In genomic region chr13:99359493-99359892, GRCh38 we compare ENCODE assay signal across 20 cellular contexts. TPM values are rescaled to one million over a fixed set of nuclear protein-coding genes. Genes with fewer than 3 reads are reported as not detected.
DNase-seq lines count a peak whose midpoint lies in the region; ATAC-seq and TF ChIP-seq lines count a peak whose summit lies in the region.
"Had no signal": no experiment of that assay in that cellular context is flagged by ENCODE, and none has a peak within 500 bp of the region (broad histone marks: within the 10 kb centered on the region; RNA-seq: fewer than 3 reads in every experiment).

No MANE protein-coding gene starts in this region.

- H3K27ac ChIP-seq in body of pancreas = no peak overlapping the region
- H3K27ac ChIP-seq: BLaER1, colonic mucosa, lower lobe of right lung, parathyroid adenoma, PC-9, SJCRH30, uterus had no signal

- H3K9me3 Mint-ChIP-seq in T-helper 2 cell treated with Interferon-gamma antibody and Interleukin-4, amounts not matched to agents 5 μg/mL and 100 μg/mL, for 36 hours = no peaks in the 10 kb centered on the region
- no peaks in the 10 kb centered on the region for H3K9me3 Mint-ChIP-seq in activated naive CD8-positive, alpha-beta T cell treated with anti-CD3 and anti-CD28 coated beads for 36 hours
- H3K9me3 Mint-ChIP-seq in nephron progenitor cell = no peaks in the 10 kb centered on the region

- 85% methylated on average over 6 of the region's 6 CpGs for WGBS in body of pancreas, 2 donors

- H3K27me3 ChIP-seq in H7 (ENCODE audit: control insufficient read depth, insufficient read depth, low read length) = no peaks in the 10 kb centered on the region
- H3K27me3 ChIP-seq in body of pancreas = no peaks in the 10 kb centered on the region
- H3K27me3 ChIP-seq: BLaER1, colonic mucosa, MG63, SJCRH30, uterus had no signal

- H3K36me3 ChIP-seq in H7 (replicated peaks; ENCODE audit: control insufficient read depth, insufficient read depth, low read length) (peaks cover 3% of the 10 kb centered on the region), body of pancreas (replicated peaks in 1 of 2; ENCODE audit: insufficient read depth in 1 of 2, low read depth in 2 of 2) (no peaks in the 10 kb centered on the region)
- H3K36me3 ChIP-seq: colonic mucosa, SJCRH30, uterus had no signal

- ATAC-seq in body of pancreas = no peak
- ATAC-seq: lower lobe of right lung had no signal

- H3K4me1 Mint-ChIP-seq in T-helper 2 cell treated with Interferon-gamma antibody and Interleukin-4, amounts not matched to agents 5 μg/mL and 100 μg/mL, for 36 hours (ENCODE audit: low read depth) = peaks cover 84% of the 10 kb centered on the region
- H3K4me1 Mint-ChIP-seq in activated naive CD8-positive, alpha-beta T cell treated with anti-CD3 and anti-CD28 coated beads for 36 hours = peaks cover 86% of the 10 kb centered on the region
- H3K4me1 Mint-ChIP-seq in nephron progenitor cell = peaks cover 61% of the 10 kb centered on the region

- no peaks in the 10 kb centered on the region for H3K9me3 ChIP-seq in body of pancreas
- H3K9me3 ChIP-seq: BLaER1, colonic mucosa, lower lobe of right lung, MG63, SJCRH30, uterus had no signal

- TF ChIP-seq POLR2A in body of pancreas (IDR thresholded peaks at IDR 0.05) = no peak

- TF ChIP-seq CTCF in nephron progenitor cell (IDR thresholded peaks at IDR 0.05) (no peak), body of pancreas (IDR thresholded peaks at IDR 0.05) (no peak)

- DNase-seq in T-helper 2 cell treated with Interferon-gamma antibody and Interleukin-4, amounts not matched to agents 5 μg/mL and 100 μg/mL, for 36 hours (ENCODE audit: low spot score) = no peak
- DNase-seq in T-helper 2 cell = no peak
- DNase-seq in H7 = peak; percentile 49
- DNase-seq in activated naive CD8-positive, alpha-beta T cell treated with anti-CD3 and anti-CD28 coated beads for 36 hours = no peak
- DNase-seq in nephron progenitor cell = no peak
- DNase-seq in body of pancreas = no peak
- no peak for DNase-seq in HT-29 (ENCODE audit: low spot score)
- DNase-seq in NCI-H2029 treated with DMSO at 0.1 percent for 48 hours (lab: John Stamatoyannopoulos, UW) = no peak
- DNase-seq: 8988T; activated naive CD4-positive, alpha-beta T cell; colonic mucosa; lower lobe of right lung; MG63; NCI-H2227 treated with DMSO at 0.1 percent for 48 hours; PC-9; SJCRH30; T1000; uterus had no signal

- H3K4me1 ChIP-seq in body of pancreas = no peaks in the 10 kb centered on the region
- H3K4me1 ChIP-seq: colonic mucosa, parathyroid adenoma, SJCRH30, uterus had no signal

- no peaks in the 10 kb centered on the region for H3K27me3 Mint-ChIP-seq in T-helper 2 cell treated with Interferon-gamma antibody and Interleukin-4, amounts not matched to agents 5 μg/mL and 100 μg/mL, for 36 hours (ENCODE audit: low read depth)
- no peaks in the 10 kb centered on the region for H3K27me3 Mint-ChIP-seq in activated naive CD8-positive, alpha-beta T cell treated with anti-CD3 and anti-CD28 coated beads for 36 hours
- H3K27me3 Mint-ChIP-seq in nephron progenitor cell (ENCODE audit: low read depth, poor library complexity) = no peaks in the 10 kb centered on the region

- H3K4me3 Mint-ChIP-seq in T-helper 2 cell treated with Interferon-gamma antibody and Interleukin-4, amounts not matched to agents 5 μg/mL and 100 μg/mL, for 36 hours = no peak overlapping the region
- no peak overlapping the region for H3K4me3 Mint-ChIP-seq in activated naive CD8-positive, alpha-beta T cell treated with anti-CD3 and anti-CD28 coated beads for 36 hours
- H3K4me3 Mint-ChIP-seq in nephron progenitor cell = no peak overlapping the region

- peak overlapping the region; percentile 59 for H3K27ac Mint-ChIP-seq in T-helper 2 cell treated with Interferon-gamma antibody and Interleukin-4, amounts not matched to agents 5 μg/mL and 100 μg/mL, for 36 hours
- H3K27ac Mint-ChIP-seq in activated naive CD8-positive, alpha-beta T cell treated with anti-CD3 and anti-CD28 coated beads for 36 hours = peak overlapping the region; percentile 60
- peak overlapping the region; percentile 53 for H3K27ac Mint-ChIP-seq in nephron progenitor cell

- H3K4me3 ChIP-seq in H7 (ENCODE audit: insufficient read depth, low read depth, low read length) (no peak overlapping the region), body of pancreas (no peak overlapping the region)
- H3K4me3 ChIP-seq: BLaER1, colonic mucosa, lower lobe of right lung, MG63, PC-9, SJCRH30, uterus had no signal

- intact Hi-C loops in body of pancreas (cut with DNase I) = no loop called here

- peaks cover 58% of the 10 kb centered on the region for H3K36me3 Mint-ChIP-seq in T-helper 2 cell treated with Interferon-gamma antibody and Interleukin-4, amounts not matched to agents 5 μg/mL and 100 μg/mL, for 36 hours (ENCODE audit: low read depth)
- peaks cover 69% of the 10 kb centered on the region for H3K36me3 Mint-ChIP-seq in activated naive CD8-positive, alpha-beta T cell treated with anti-CD3 and anti-CD28 coated beads for 36 hours
- H3K36me3 Mint-ChIP-seq in nephron progenitor cell (ENCODE audit: low read depth) = peaks cover 75% of the 10 kb centered on the region

RNA-seq across cellular contexts. Expression of gene GPR183, which starts 52.3 kb away (rescaled TPM):
- total RNA-seq in H7 (2014; rRNA removed; shearing (Covaris generic)) = not detected in 2 replicates
- total RNA-seq in activated naive CD8-positive, alpha-beta T cell treated with anti-CD3 and anti-CD28 coated beads for 36 hours = 1 to 10 TPM; 4.3 to 4.5 TPM
- 1 to 10 TPM in 1 of 2 donors, not detected in 1; 3.6 TPM for total RNA-seq in body of pancreas
- not detected in 2 replicates for total RNA-seq in HT-29 (2014; rRNA removed; shearing (Covaris generic))
- total RNA-seq: PC-9, SJCRH30 had no signal
